8 cellular contexts compared by ENCODE assay signal in the genomic region with DNA sequence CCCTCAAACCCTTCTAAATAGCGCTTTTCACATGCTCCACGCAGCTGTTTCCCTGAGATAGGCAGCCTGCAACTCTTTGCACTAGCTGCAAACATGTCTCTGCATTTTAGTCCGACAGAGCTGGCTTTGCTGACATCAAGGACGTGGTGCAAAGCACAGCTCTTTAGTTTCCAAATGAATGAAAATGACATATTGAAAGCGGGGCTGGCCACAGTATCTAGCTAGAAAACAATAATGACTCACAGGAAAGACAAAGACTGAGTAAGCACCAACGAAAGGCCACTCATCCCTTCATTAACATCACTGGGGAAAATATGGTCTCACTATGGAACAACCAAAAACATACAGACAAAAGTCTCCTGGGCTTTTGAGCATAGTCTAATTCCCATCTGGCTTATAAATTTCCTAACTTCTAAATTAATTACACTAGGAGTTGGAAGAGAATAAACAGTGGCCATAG.
DNase-seq lines count a peak whose midpoint lies in the region; ATAC-seq and FAIRE-seq lines count a peak whose summit lies in the region.

No MANE protein-coding gene starts in this region.

- peak overlapping the region; percentile 26 for H2AFZ ChIP-seq in ACC112 (ENCODE audit: low read length, unreplicated experiment)

- no peaks in the 10 kb centered on the region for H3K36me3 ChIP-seq in ACC112 (ENCODE audit: insufficient read depth, low read length)

- peak overlapping the region; percentile 82 for H3K27ac ChIP-seq in ACC112 (ENCODE audit: low read depth, low read length)

- no peaks in the 10 kb centered on the region for H3K79me2 ChIP-seq in ACC112 (ENCODE audit: control insufficient read depth, insufficient read depth, low read length, unreplicated experiment)

- no peaks in the 10 kb centered on the region for H3K27me3 ChIP-seq in ACC112 (ENCODE audit: insufficient read depth, low read length)

- peak overlapping the region; percentile 15; the same call in 1 of the 2 replicates for H3K4me3 ChIP-seq in ACC112 (ENCODE audit: low read depth, low read length)

- peak; percentile 24 to 49 for DNase-seq in activated CD4-positive, alpha-beta T cell treated with anti-CD3 and anti-CD28 coated beads, Interleukin-2, amount 50 U/mL, for 48 hours
- DNase-seq in medulla oblongata (ENCODE audit: extremely low spot score) (peak; percentile 29), GM19240 (ENCODE audit: insufficient read length, low spot score) (no peak), urothelium cell line (ENCODE audit: low spot score) (no peak), HuH-7 (ENCODE audit: low spot score) (no peak)

- FAIRE-seq in urothelium cell line (lab: Jason Lieb, UNC), result no peak

- ATAC-seq in GM19023 (IDR thresholded peaks at IDR 0.05; ENCODE audit: unreplicated experiment), result peak; percentile 87
- peak; percentile 85 for ATAC-seq in HG03060 (IDR thresholded peaks at IDR 0.05; ENCODE audit: low read depth, unreplicated experiment)

- peaks cover 19% of the 10 kb centered on the region for H3K4me1 ChIP-seq in ACC112 (ENCODE audit: control insufficient read depth, insufficient read depth, low read length, unreplicated experiment)

Comparison
In these comparisons a context has a peak if more than half of its experiments do, and no peak if none do; other contexts are left out.
1. DNase-seq: peak in activated CD4-positive, alpha-beta T cell treated with anti-CD3 and anti-CD28 coated beads, Interleukin-2, amount 50 U/mL, for 48 hours (2 of 2) and medulla oblongata (single experiment); none in GM19240 (single experiment), urothelium cell line (single experiment) and HuH-7 (single experiment).